Comparison of ENCODE assay signal across 33 cellular contexts in the genomic region with DNA sequence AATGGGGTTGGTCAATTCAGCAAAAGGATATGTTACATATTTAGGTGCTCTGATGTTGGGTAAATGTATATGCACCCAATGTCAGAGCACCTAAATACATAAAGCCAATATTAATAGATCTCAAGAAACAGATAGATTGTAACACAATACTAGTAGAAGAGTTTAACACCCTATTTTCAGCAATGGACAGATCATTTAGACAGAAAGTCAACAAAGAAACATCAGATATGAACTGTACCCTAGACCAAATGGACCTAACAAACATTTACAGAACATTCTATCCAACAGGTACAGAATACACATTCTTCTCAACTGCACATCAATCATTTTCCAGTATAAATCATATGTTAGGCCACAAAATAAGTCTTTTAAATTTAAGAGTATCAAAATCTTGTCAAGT.
"Had no signal": no experiment of that assay in that cellular context is flagged by ENCODE, and none has a peak within 500 bp of the region (broad histone marks: within the 10 kb centered on the region; RNA-seq: fewer than 3 reads in every experiment).

No MANE protein-coding gene starts in this region.

- FAIRE-seq: astrocyte, TTC549 had no signal

- DNase-seq: activated CD4-positive, alpha-beta memory T cell treated with anti-CD3 and anti-CD28 coated beads, Interleukin-2, amount 10 ng/mL, durations not matched to agents 7 days and 5 days; activated CD4-positive, alpha-beta T cell treated with anti-CD3 and anti-CD28 coated beads for 1 hour; activated CD4-positive, alpha-beta T cell treated with anti-CD3 and anti-CD28 coated beads for 36 hours; activated CD4-positive, alpha-beta T cell treated with anti-CD3 and anti-CD28 coated beads for 48 hours; activated CD4-positive, alpha-beta T cell treated with anti-CD3 and anti-CD28 coated beads, Interleukin-2, amount 10 ng/mL, durations not matched to agents 7 days and 5 days; activated CD4-positive, alpha-beta T cell treated with anti-CD3 and anti-CD28 coated beads, Interleukin-2, amount 50 U/mL, for 48 hours; activated CD4-positive, CD25-positive, alpha-beta regulatory T cell; activated CD8-positive, alpha-beta memory T cell treated with anti-CD3 and anti-CD28 coated beads for 24 hours; activated CD8-positive, alpha-beta memory T cell treated with anti-CD3 and anti-CD28 coated beads, Interleukin-2, amount 10 ng/mL, durations not matched to agents 7 days and 5 days; activated CD8-positive, alpha-beta memory T cell treated with anti-CD3 and anti-CD28 coated beads, Interleukin-2, amount 50 U/mL, for 48 hours; activated CD8-positive, alpha-beta T cell treated with anti-CD3 and anti-CD28 coated beads, Interleukin-2, amount 10 ng/mL, durations not matched to agents 7 days and 5 days; activated effector memory CD4-positive, alpha-beta T cell treated with Interleukin-2 at 50 U/mL for 16 hours; activated gamma-delta T cell treated with Interleukin-2 at 50 U/mL for 16 hours; activated naive CD4-positive, alpha-beta T cell; activated naive CD4-positive, alpha-beta T cell treated with anti-CD3 and anti-CD28 coated beads for 36 hours; activated naive CD4-positive, alpha-beta T cell treated with anti-CD3 and anti-CD28 coated beads, Interleukin-2, amount 50 U/mL, for 16 hours; activated naive CD8-positive, alpha-beta T cell treated with anti-CD3 and anti-CD28 coated beads for 36 hours; activated T-cell treated with anti-CD3 and anti-CD28 coated beads, Interleukin-2, amount 50 U/mL, for 24 hours; activated T-cell treated with anti-CD3 and anti-CD28 coated beads, Interleukin-2, amount 50 U/mL, for 48 hours; adrenal gland; amniotic stem cell; aorta; body of pancreas; brain microvascular endothelial cell; central memory CD4-positive, alpha-beta T cell; SW 1271; T-helper 1 cell; T-helper 2 cell; T-helper 9 cell; WERI-Rb-1 had no signal

- H3K4me1 ChIP-seq: adrenal gland, breast epithelium had no signal

- H3K27me3 ChIP-seq: adrenal gland, body of pancreas, brain microvascular endothelial cell, breast epithelium had no signal

- H3K4me3 ChIP-seq: adrenal gland, body of pancreas, breast epithelium had no signal

- H3K36me3 ChIP-seq: adrenal gland, brain microvascular endothelial cell, breast epithelium, WERI-Rb-1 had no signal

- H3K27ac ChIP-seq: adrenal gland, body of pancreas, brain microvascular endothelial cell, breast epithelium, WERI-Rb-1 had no signal
